In the genomic region with DNA sequence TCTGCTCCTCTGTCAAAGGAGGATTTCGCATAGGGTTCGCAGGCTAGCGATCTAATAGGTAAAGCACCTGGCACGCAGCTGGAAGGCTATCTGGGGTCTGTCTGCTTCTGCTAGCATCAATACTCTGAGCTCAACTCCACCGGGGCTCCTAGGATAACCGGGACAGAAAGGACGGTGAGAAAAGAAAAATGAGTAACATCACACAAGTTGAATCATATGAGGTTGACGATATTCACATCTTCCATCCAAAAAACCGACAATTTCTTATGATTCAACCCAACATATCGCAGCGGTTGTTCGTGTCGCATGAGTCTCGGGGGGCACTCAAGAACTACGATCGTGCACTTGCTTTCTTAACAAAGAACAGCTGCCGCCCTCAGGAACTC, we compare ENCODE assay signal across 8 cellular contexts. TPM values are rescaled to one million over a fixed set of nuclear protein-coding genes. Genes with fewer than 3 reads are reported as not detected.
DNase-seq lines count a peak whose midpoint lies in the region; ATAC-seq and TF ChIP-seq lines count a peak whose summit lies in the region.

No MANE protein-coding gene starts in this region.

- H3K4me1 ChIP-seq in mesendoderm (ENCODE audit: control insufficient read depth, low read depth, low read length) (no peaks in the 10 kb centered on the region), subcutaneous abdominal adipose tissue (ENCODE audit: control insufficient read depth in 5 of 5, insufficient read depth in 5 of 5, low read length in 5 of 5) (peaks cover 0 to 24% (median 23%) of the 10 kb centered on the region in 5 donors)

- H3K27me3 Mint-ChIP-seq in T-helper 1 cell treated with Interleukin-12 subunit alpha and Interleukin-12 subunit beta and Interleukin-4 antibody, amounts not matched to agents 30 μg/mL and 1 μg/mL, for 36 hours (ENCODE audit: low read depth) = peaks cover 63% of the 10 kb centered on the region

- H3K36me3 Mint-ChIP-seq in T-helper 1 cell treated with Interleukin-12 subunit alpha and Interleukin-12 subunit beta and Interleukin-4 antibody, amounts not matched to agents 30 μg/mL and 1 μg/mL, for 36 hours (ENCODE audit: low read depth) = peaks cover 1% of the 10 kb centered on the region

- H3K27ac ChIP-seq in mesendoderm (ENCODE audit: low read depth, low read length) (no peak overlapping the region), subcutaneous abdominal adipose tissue (ENCODE audit: low read depth, low read length) (no peak overlapping the region)

- no peak for DNase-seq in T-helper 1 cell
- DNase-seq in astrocyte of the spinal cord (ENCODE audit: low read depth, low spot score) = no peak
- DNase-seq in mesendoderm = peak; percentile 20
- no peak for DNase-seq in DMS153 (lab: John Stamatoyannopoulos, UW)
- no peak for DNase-seq in NCI-H446 (lab: John Stamatoyannopoulos, UW)

- TF ChIP-seq CTCF in astrocyte of the spinal cord (IDR thresholded peaks at IDR 0.05; ENCODE audit: low read depth, low read length) = no peak

- no peak overlapping the region for H3K4ac ChIP-seq in mesendoderm (ENCODE audit: low read depth, low read length)

- H2BK120ac ChIP-seq in mesendoderm (ENCODE audit: low read depth, low read length) = no peak overlapping the region

- in situ Hi-C loops in astrocyte of the spinal cord (cut with HindIII; ENCODE audit: low sequenced_read_pairs) = no loop called here

- no peak overlapping the region for H2AK5ac ChIP-seq in mesendoderm (ENCODE audit: low read length)

- H3K56ac ChIP-seq in mesendoderm (ENCODE audit: low read length) = peak overlapping the region; percentile 98

- no peak overlapping the region for H2BK5ac ChIP-seq in mesendoderm (ENCODE audit: low read length)

- H3K4me3 ChIP-seq in astrocyte of the spinal cord (ENCODE audit: low read depth, low read length) (peak overlapping the region; percentile 20), mesendoderm (ENCODE audit: low read length) (peak overlapping the region; percentile 34), subcutaneous abdominal adipose tissue (ENCODE audit: low read depth in 1 of 5, low read length in 5 of 5) (peak overlapping the region; percentile 58 to 69 (median 63))

- H3K36me3 ChIP-seq in mesendoderm (ENCODE audit: control insufficient read depth, insufficient read depth, low read length) (no peaks in the 10 kb centered on the region), subcutaneous abdominal adipose tissue (ENCODE audit: control insufficient read depth in 5 of 5, insufficient read depth in 5 of 5, low read length in 5 of 5) (no peaks in the 10 kb centered on the region)

- no peak overlapping the region for H3K27ac Mint-ChIP-seq in T-helper 1 cell treated with Interleukin-12 subunit alpha and Interleukin-12 subunit beta and Interleukin-4 antibody, amounts not matched to agents 30 μg/mL and 1 μg/mL, for 36 hours

- H3K9me3 ChIP-seq in subcutaneous abdominal adipose tissue (ENCODE audit: control insufficient read depth in 5 of 5, low read length in 5 of 5) = peaks cover 0 to 14% (median 5%) of the 10 kb centered on the region in 5 donors

- H3K9ac ChIP-seq in mesendoderm (ENCODE audit: low read length) = peak overlapping the region; percentile 94
- H3K9ac ChIP-seq in subcutaneous abdominal adipose tissue (ENCODE audit: low read length in 5 of 5) = no peak overlapping the region

- H3K27me3 ChIP-seq in mesendoderm (ENCODE audit: insufficient read depth, low read length, poor library complexity) (no peaks in the 10 kb centered on the region), subcutaneous abdominal adipose tissue (ENCODE audit: control insufficient read depth in 5 of 5, insufficient read depth in 4 of 5, low read length in 5 of 5) (peaks cover 30 to 54% (median 34%) of the 10 kb centered on the region in 5 donors)

- no peak for ATAC-seq in GM19397 (IDR thresholded peaks at IDR 0.05; ENCODE audit: unreplicated experiment)

- WGBS in mesendoderm (ENCODE audit: extremely low coverage, insufficient coverage, low lambda C conversion rate) = no CpG with 5 or more reads among the region's 17 CpGs

- H3K23ac ChIP-seq in mesendoderm (ENCODE audit: low read length) = no peak overlapping the region

- H3K9me3 Mint-ChIP-seq in T-helper 1 cell treated with Interleukin-12 subunit alpha and Interleukin-12 subunit beta and Interleukin-4 antibody, amounts not matched to agents 30 μg/mL and 1 μg/mL, for 36 hours = peaks cover 12% of the 10 kb centered on the region

- no peak overlapping the region for H4K8ac ChIP-seq in mesendoderm (ENCODE audit: low read depth, low read length)

- H4K5ac ChIP-seq in mesendoderm (ENCODE audit: low read length) = no peak overlapping the region

- H3K79me1 ChIP-seq in mesendoderm (ENCODE audit: low read length) = peaks cover 12% of the 10 kb centered on the region

- H2BK15ac ChIP-seq in mesendoderm (replicated peaks; ENCODE audit: low read depth) = no peak overlapping the region

- peak overlapping the region; percentile 99 for H3K4me2 ChIP-seq in mesendoderm (ENCODE audit: low read length)

- H3K18ac ChIP-seq in mesendoderm (ENCODE audit: low read length) = no peak overlapping the region

- H3K79me2 ChIP-seq in mesendoderm (ENCODE audit: control insufficient read depth, insufficient read depth, low read length) = peaks cover 20% of the 10 kb centered on the region

- H3K4me1 Mint-ChIP-seq in T-helper 1 cell treated with Interleukin-12 subunit alpha and Interleukin-12 subunit beta and Interleukin-4 antibody, amounts not matched to agents 30 μg/mL and 1 μg/mL, for 36 hours (ENCODE audit: low read depth) = peaks cover 15% of the 10 kb centered on the region

- peak overlapping the region; percentile 37 for H3K4me3 Mint-ChIP-seq in T-helper 1 cell treated with Interleukin-12 subunit alpha and Interleukin-12 subunit beta and Interleukin-4 antibody, amounts not matched to agents 30 μg/mL and 1 μg/mL, for 36 hours

RNA-seq across cellular contexts. Expression of a gene that starts 1.8 kb away (rescaled TPM):
- polyA plus RNA-seq in mesendoderm (2013, experiment 1 of 2) = 61.4 TPM
- 61.8 TPM for polyA plus RNA-seq in mesendoderm (2013, experiment 2 of 2)
